14 cellular contexts compared by ENCODE assay signal in genomic region chr4:103207673-103208072, GRCh38. TPM values are rescaled to one million over a fixed set of nuclear protein-coding genes. Genes with fewer than 3 reads are reported as not detected.
DNase-seq lines count a peak whose midpoint lies in the region; ATAC-seq, FAIRE-seq and TF ChIP-seq lines count a peak whose summit lies in the region.
"Had no signal": no experiment of that assay in that cellular context is flagged by ENCODE, and none has a peak within 500 bp of the region (broad histone marks: within the 10 kb centered on the region; RNA-seq: fewer than 3 reads in every experiment).

No MANE protein-coding gene starts in this region.

- CTCF ChIA-PET in Calu3 (lab: Charles Lee): interaction anchor here (0.6 kb wide), 1 partner anchor 144 kb away, joined by 3 read pairs; no protein-coding TSS in a partner anchor
- CTCF ChIA-PET in CD4-positive, alpha-beta T cell (lab: Charles Lee): no interaction called here

- TF ChIP-seq EP300 in upper lobe of left lung (IDR thresholded peaks at IDR 0.05): no peak

- no peak overlapping the region for H3K4me2 ChIP-seq in keratinocyte (ENCODE audit: control insufficient read depth, extremely low read depth, insufficient read depth, low read depth, low read length)

- no peaks in the 10 kb centered on the region for H3K27me3 ChIP-seq in SJCRH30
- no peaks in the 10 kb centered on the region for H3K27me3 ChIP-seq in keratinocyte (ENCODE audit: control insufficient read depth, extremely low read depth, insufficient read depth, low read length)
- no peaks in the 10 kb centered on the region for H3K27me3 ChIP-seq in upper lobe of left lung
- no peaks in the 10 kb centered on the region for H3K27me3 ChIP-seq in CD4-positive, alpha-beta T cell (ENCODE audit: control insufficient read depth, insufficient read depth, low read length)

- BruUV-seq in Calu3 (replicated peaks; lab: Mats Ljungman, UMichigan): no TSS peak

- no peak for FAIRE-seq in keratinocyte (lab: Jason Lieb, UNC)
- FAIRE-seq: H54 had no signal

- no peaks in the 10 kb centered on the region for H3K79me2 ChIP-seq in keratinocyte (ENCODE audit: control insufficient read depth, insufficient read depth, low read length)

- H3K36me3 Mint-ChIP-seq in Calu3 (ENCODE audit: insufficient read depth, unreplicated experiment): no peaks in the 10 kb centered on the region
- H3K36me3 Mint-ChIP-seq in CD4-positive, alpha-beta T cell (ENCODE audit: low read depth): no peaks in the 10 kb centered on the region

- H3K9me3 Mint-ChIP-seq in Calu3 (ENCODE audit: low read depth, unreplicated experiment): no peaks in the 10 kb centered on the region
- H3K9me3 Mint-ChIP-seq in CD4-positive, alpha-beta T cell: no peaks in the 10 kb centered on the region
- H3K9me3 Mint-ChIP-seq: activated CD4-positive, alpha-beta memory T cell treated with anti-CD3 and anti-CD28 coated beads, Interleukin-2, amount 10 ng/mL, durations not matched to agents 7 days and 5 days; stimulated activated naive CD8-positive, alpha-beta T cell treated with anti-CD3 and anti-CD28 coated beads, Interleukin-15, amount 100 ng/mL, for 72 hours had no signal

- POLR2A ChIA-PET in CD4-positive, alpha-beta T cell (lab: Charles Lee): no interaction called here

- H3K27me3 Mint-ChIP-seq in Calu3 (ENCODE audit: unreplicated experiment): no peaks in the 10 kb centered on the region
- H3K27me3 Mint-ChIP-seq in CD4-positive, alpha-beta T cell: peaks cover 29% of the 10 kb centered on the region

- TF ChIP-seq CTCF in Calu3 (IDR thresholded peaks at IDR 0.05; ENCODE audit: unreplicated experiment) (no peak), keratinocyte (optimal IDR thresholded peaks at IDR 0.05 in 1 of 3, IDR thresholded peaks at IDR 0.05 in 1 of 3, conservative IDR thresholded peaks at IDR 0.05 in 1 of 3; ENCODE audit: extremely low read depth in 1 of 3, insufficient read depth in 2 of 3, low read length in 3 of 3) (peak; percentile 11 to 48 (median 15)), upper lobe of left lung (IDR thresholded peaks at IDR 0.05) (no peak)
- TF ChIP-seq CTCF in CD4-positive, alpha-beta T cell (IDR thresholded peaks at IDR 0.05): no peak

- no peak overlapping the region for H3K4me3 ChIP-seq in SJCRH30
- no peak overlapping the region for H3K4me3 ChIP-seq in keratinocyte (ENCODE audit: control insufficient read depth in 2 of 3, extremely low read depth in 1 of 3, insufficient read depth in 2 of 3, low read depth in 1 of 3, low read length in 3 of 3)
- H3K4me3 ChIP-seq in upper lobe of left lung: no peak overlapping the region

- no peak overlapping the region for H2AFZ ChIP-seq in keratinocyte (ENCODE audit: control insufficient read depth, low read length)

- ATAC-seq in upper lobe of left lung (ENCODE audit: low FRiP score in 2 of 2): no peak
- no peak for ATAC-seq in CD4-positive, alpha-beta T cell (ENCODE audit: poor library complexity)
- ATAC-seq: stimulated activated naive CD8-positive, alpha-beta T cell treated with anti-CD3 and anti-CD28 coated beads, Interleukin-15, amount 100 ng/mL, for 72 hours had no signal

- WGBS in upper lobe of left lung, 2 donors: 77 to 86% methylated on average over 3 to 5 of the region's 5 CpGs

- no peaks in the 10 kb centered on the region for H3K9me3 ChIP-seq in SJCRH30 (replicated peaks)
- no peaks in the 10 kb centered on the region for H3K9me3 ChIP-seq in keratinocyte (ENCODE audit: control insufficient read depth, low read depth, low read length)
- no peaks in the 10 kb centered on the region for H3K9me3 ChIP-seq in upper lobe of left lung
- no peaks in the 10 kb centered on the region for H3K9me3 ChIP-seq in CD4-positive, alpha-beta T cell (ENCODE audit: control insufficient read depth, low read length)

- H3K36me3 ChIP-seq in SJCRH30: no peaks in the 10 kb centered on the region
- no peaks in the 10 kb centered on the region for H3K36me3 ChIP-seq in keratinocyte (ENCODE audit: control insufficient read depth in 2 of 2, extremely low read depth in 1 of 2, insufficient read depth in 2 of 2, low read length in 2 of 2)
- no peaks in the 10 kb centered on the region for H3K36me3 ChIP-seq in upper lobe of left lung

- dilution Hi-C loops in keratinocyte (cut with MboI; ENCODE audit: extremely low pct_ligation_motif_present, low sequenced_read_pairs): no loop called here

- peaks cover 9% of the 10 kb centered on the region for H3K4me1 Mint-ChIP-seq in Calu3 (ENCODE audit: low read depth, unreplicated experiment)
- no peaks in the 10 kb centered on the region for H3K4me1 Mint-ChIP-seq in CD4-positive, alpha-beta T cell (ENCODE audit: low read depth)

- intact Hi-C loops in Calu3 (cut with micrococcal nuclease; ENCODE audit: unreplicated experiment): loop anchor here (10.0 kb wide), 3 partner anchors 97 to 267 kb away; no protein-coding TSS in a partner anchor
- intact Hi-C loops in CD4-positive, alpha-beta T cell (cut with DNase I, micrococcal nuclease): loop anchor here in 1 of 2 experiments (10.0 kb wide), 1 partner anchor 863 kb away; the partner anchor contains the start of gene SLC39A8

- no peak overlapping the region for H3K4me3 Mint-ChIP-seq in Calu3 (ENCODE audit: low read depth, unreplicated experiment)
- no peak overlapping the region for H3K4me3 Mint-ChIP-seq in CD4-positive, alpha-beta T cell
- H3K4me3 Mint-ChIP-seq: activated CD4-positive, alpha-beta memory T cell treated with anti-CD3 and anti-CD28 coated beads, Interleukin-2, amount 10 ng/mL, durations not matched to agents 7 days and 5 days; stimulated activated naive CD8-positive, alpha-beta T cell treated with anti-CD3 and anti-CD28 coated beads, Interleukin-15, amount 100 ng/mL, for 72 hours had no signal

- no peaks in the 10 kb centered on the region for H4K20me1 ChIP-seq in keratinocyte (ENCODE audit: control insufficient read depth, extremely low read depth, insufficient read depth, low read length)

- H3K9me1 ChIP-seq in keratinocyte (ENCODE audit: control insufficient read depth, extremely low read depth, insufficient read depth, low read length): no peaks in the 10 kb centered on the region

- H3K27ac ChIP-seq in SJCRH30: no peak overlapping the region
- H3K27ac ChIP-seq in keratinocyte (ENCODE audit: control insufficient read depth, insufficient read depth, low read length): no peak overlapping the region
- H3K27ac ChIP-seq in upper lobe of left lung: no peak overlapping the region
- H3K27ac ChIP-seq in CD4-positive, alpha-beta T cell (ENCODE audit: low read depth, low read length): no peak overlapping the region
- H3K27ac ChIP-seq: epithelial cell of prostate had no signal

- DNase-seq in Calu3 (peak; percentile 47), HCEC 1CT (peak; percentile 12), SJCRH30 (peak; percentile 18 to 45), keratinocyte (ENCODE audit: low read depth, low spot score) (no peak), upper lobe of left lung (no peak), LoVo (ENCODE audit: low spot score) (no peak)
- no peak for DNase-seq in activated CD8-positive, alpha-beta memory T cell treated with anti-CD3 and anti-CD28 coated beads, Interleukin-2, amount 50 U/mL, for 48 hours
- DNase-seq in CD4-positive, alpha-beta T cell: no peak
- DNase-seq: activated CD4-positive, alpha-beta memory T cell treated with anti-CD3 and anti-CD28 coated beads, Interleukin-2, amount 10 ng/mL, durations not matched to agents 7 days and 5 days; activated naive CD4-positive, alpha-beta T cell; Kasumi-1; stimulated activated naive CD8-positive, alpha-beta T cell treated with anti-CD3 and anti-CD28 coated beads, Interleukin-15, amount 100 ng/mL, for 72 hours had no signal

- no peak overlapping the region for H3K27ac Mint-ChIP-seq in Calu3 (ENCODE audit: unreplicated experiment)
- no peak overlapping the region for H3K27ac Mint-ChIP-seq in CD4-positive, alpha-beta T cell
- H3K27ac Mint-ChIP-seq: activated CD4-positive, alpha-beta memory T cell treated with anti-CD3 and anti-CD28 coated beads, Interleukin-2, amount 10 ng/mL, durations not matched to agents 7 days and 5 days had no signal

- TF ChIP-seq POLR2A in upper lobe of left lung (IDR thresholded peaks at IDR 0.05): no peak

- H3K4me1 ChIP-seq in SJCRH30: no peaks in the 10 kb centered on the region
- no peaks in the 10 kb centered on the region for H3K4me1 ChIP-seq in keratinocyte (ENCODE audit: control insufficient read depth, extremely low read depth, insufficient read depth, low read length)
- H3K4me1 ChIP-seq in upper lobe of left lung: no peaks in the 10 kb centered on the region

- no peak overlapping the region for H3K9ac ChIP-seq in keratinocyte (ENCODE audit: control insufficient read depth, extremely low read depth, insufficient read depth, low read length)

RNA-seq across cellular contexts. Expression of gene CENPE, which starts 9.5 kb away (rescaled TPM):
- total RNA-seq in Calu3 (2022): 17.9 and 23.5 TPM in 2 replicates
- 49.3 and 66.5 TPM in 2 replicates for total RNA-seq in SJCRH30 (2014; rRNA removed; shearing (Covaris generic))
- 1.1 to 6.1 TPM (median 3.9 TPM) in 3 replicates for polyA plus RNA-seq in keratinocyte
- 2.6 TPM for polyA plus RNA-seq in keratinocyte (2011; ENCODE audit: low read depth)
- polyA plus RNA-seq in keratinocyte (2011; cell fraction: cytosol; rRNA removed): 0.87 and 1.5 TPM in 2 replicates
- polyA plus RNA-seq in keratinocyte (2011; cell fraction: nucleus; rRNA removed): 2.5 and 3.9 TPM in 2 replicates
- 0.28 and 6.1 TPM in 2 replicates for polyA plus RNA-seq in keratinocyte (2012; ENCODE audit: low replicate concordance)
- polyA minus RNA-seq in keratinocyte: 0.13 to 12.8 TPM (median 1.2 TPM) in 3 replicates
- polyA minus RNA-seq in keratinocyte (2011; cell fraction: cytosol; rRNA and poly(A)+ RNA removed): 2.3 TPM
- 3.7 and 12.0 TPM in 2 replicates for polyA minus RNA-seq in keratinocyte (2011; cell fraction: nucleus; rRNA and poly(A)+ RNA removed)
- total RNA-seq in upper lobe of left lung: 1 to 10 TPM; 1.0 to 4.2 (median 1.6) TPM
- total RNA-seq in CD4-positive, alpha-beta T cell: 1 to 10 TPM; 2.7 to 3.2 TPM

Comparison
In these comparisons a context has a peak if more than half of its experiments do, and no peak if none do; other contexts are left out.
1. DNase-seq: peak in Calu3 (single experiment), HCEC 1CT (single experiment) and SJCRH30 (2 of 2); none in keratinocyte (single experiment), activated CD8-positive, alpha-beta memory T cell treated with anti-CD3 and anti-CD28 coated beads, Interleukin-2, amount 50 U/mL, for 48 hours (single experiment), upper lobe of left lung (0 of 2), LoVo (single experiment) and CD4-positive, alpha-beta T cell (0 of 10).
2. CTCF ChIP-seq: peak in keratinocyte (3 of 3); none in Calu3 (single experiment), upper lobe of left lung (0 of 6) and CD4-positive, alpha-beta T cell (single experiment).